ENCODE assay signal across 8 cellular contexts in genomic region chr2:217166241-217166640, GRCh38.
A peak's percentile ranks its signal among the peaks of the same experiment; 100 is the strongest.
DNase-seq lines count a peak whose midpoint lies in the region; ATAC-seq and TF ChIP-seq lines count a peak whose summit lies in the region.

No MANE protein-coding gene starts in this region.

- no peak overlapping the region for H3K27ac ChIP-seq in fibroblast of lung (ENCODE audit: insufficient read depth, low read length)

- H3K9me3 ChIP-seq in Caco-2 (no peaks in the 10 kb centered on the region), fibroblast of lung (ENCODE audit: control insufficient read depth, insufficient read depth, low read depth, low read length) (no peaks in the 10 kb centered on the region)

- POLR2A ChIA-PET in Caco-2 (lab: Charles Lee): no interaction called here

- no peak overlapping the region for H3K4me2 ChIP-seq in fibroblast of lung (ENCODE audit: extremely low read depth, insufficient read depth, low read length)

- H3K27me3 ChIP-seq in Caco-2 (replicated peaks; ENCODE audit: control insufficient read depth, insufficient read depth, low read length) (peaks cover 1% of the 10 kb centered on the region; the same call in 1 of the 2 replicates), fibroblast of lung (ENCODE audit: control insufficient read depth, insufficient read depth, low read length) (no peaks in the 10 kb centered on the region)

- H3K27ac Mint-ChIP-seq in Caco-2 (ENCODE audit: unreplicated experiment): no peak overlapping the region
- H3K27ac Mint-ChIP-seq in activated CD8-positive, alpha-beta memory T cell treated with anti-CD3 and anti-CD28 coated beads, Interleukin-2, amount 10 ng/mL, durations not matched to agents 7 days and 5 days: no peak overlapping the region

- CTCF ChIA-PET in Caco-2 (lab: Charles Lee): interaction anchor here (0.6 to 1.3 kb wide), 10 partner anchors 10 to 547 kb away, joined by 3 to 10 read pairs (median 4); no protein-coding TSS in a partner anchor
- CTCF ChIA-PET in activated CD8-positive, alpha-beta memory T cell treated with anti-CD3 and anti-CD28 coated beads, Interleukin-2, amount 10 ng/mL, durations not matched to agents 7 days and 5 days (lab: Charles Lee): interaction anchor here (0.8 to 1.0 kb wide), 2 partner anchors 470 to 546 kb away, joined by 3 read pairs; no protein-coding TSS in a partner anchor

- H3K4me3 ChIP-seq in Caco-2 (ENCODE audit: low read depth, low read length): no peak overlapping the region
- H3K4me3 ChIP-seq in fibroblast of lung (replicated peaks in 1 of 4; ENCODE audit: control extremely low read depth in 1 of 4, insufficient read depth in 1 of 4, low read depth in 3 of 4, low read length in 4 of 4): no peak overlapping the region

- H3K36me3 ChIP-seq in Caco-2 (ENCODE audit: control insufficient read depth, insufficient read depth, low read length): no peaks in the 10 kb centered on the region
- H3K36me3 ChIP-seq in fibroblast of lung (ENCODE audit: control insufficient read depth, insufficient read depth, low read length): no peaks in the 10 kb centered on the region

- no peak overlapping the region for H3K4me3 Mint-ChIP-seq in Caco-2 (ENCODE audit: unreplicated experiment)
- H3K4me3 Mint-ChIP-seq in activated CD8-positive, alpha-beta memory T cell treated with anti-CD3 and anti-CD28 coated beads, Interleukin-2, amount 10 ng/mL, durations not matched to agents 7 days and 5 days: no peak overlapping the region

- TF ChIP-seq CTCF in Caco-2 (IDR thresholded peaks at IDR 0.05; ENCODE audit: insufficient read depth in 1 of 2, low read depth in 1 of 2, low read length in 1 of 2, severe bottlenecking in 1 of 2, unreplicated experiment in 1 of 2) (peak; percentile 39 to 44), fibroblast of lung (conservative IDR thresholded peaks at IDR 0.05 in 1 of 2, IDR thresholded peaks at IDR 0.05 in 1 of 2; ENCODE audit: low read depth in 1 of 2, low read length in 2 of 2) (peak; percentile 50 to 64)

- no peaks in the 10 kb centered on the region for H3K9me3 Mint-ChIP-seq in Caco-2 (ENCODE audit: unreplicated experiment)
- H3K9me3 Mint-ChIP-seq in activated CD8-positive, alpha-beta memory T cell treated with anti-CD3 and anti-CD28 coated beads, Interleukin-2, amount 10 ng/mL, durations not matched to agents 7 days and 5 days (ENCODE audit: low read depth): no peaks in the 10 kb centered on the region

- H2AFZ ChIP-seq in fibroblast of lung (ENCODE audit: low read length): no peak overlapping the region

- DNase-seq in Caco-2 (peak in 1 of 2 experiments; percentile 35), HS-5 (ENCODE audit: low read depth) (peak; percentile 11), OCI-M1 (lab: John Stamatoyannopoulos, UW) (peak; percentile 89), fibroblast of lung (ENCODE audit: low read depth in 2 of 2) (peak; percentile 57 to 81), pons (ENCODE audit: low spot score) (peak; percentile 85)
- no peak for DNase-seq in activated CD8-positive, alpha-beta memory T cell treated with anti-CD3 and anti-CD28 coated beads, Interleukin-2, amount 10 ng/mL, durations not matched to agents 7 days and 5 days

- H3K9ac ChIP-seq in fibroblast of lung (ENCODE audit: insufficient read depth, low read length): no peak overlapping the region

- no peaks in the 10 kb centered on the region for H3K79me2 ChIP-seq in fibroblast of lung (ENCODE audit: control insufficient read depth, insufficient read depth, low read length)

- intact Hi-C loops in Caco-2 (cut with micrococcal nuclease; ENCODE audit: unreplicated experiment): loop anchor here (1.0 to 2.0 kb wide), 2 partner anchors 344 to 467 kb away; no protein-coding TSS in a partner anchor

- ATAC-seq in HG03520 (IDR thresholded peaks at IDR 0.05; ENCODE audit: unreplicated experiment) (no peak), GM19328 (IDR thresholded peaks at IDR 0.05; ENCODE audit: unreplicated experiment) (no peak)
- no peak for ATAC-seq in activated CD8-positive, alpha-beta memory T cell treated with anti-CD3 and anti-CD28 coated beads, Interleukin-2, amount 10 ng/mL, durations not matched to agents 7 days and 5 days

- H4K20me1 ChIP-seq in fibroblast of lung (ENCODE audit: control insufficient read depth, extremely low read depth, insufficient read depth, low read length): no peaks in the 10 kb centered on the region

- no peaks in the 10 kb centered on the region for H3K4me1 ChIP-seq in Caco-2
- peaks cover 5% of the 10 kb centered on the region for H3K4me1 ChIP-seq in fibroblast of lung (ENCODE audit: control insufficient read depth, extremely low read depth, insufficient read depth, low read length)

- H3K36me3 Mint-ChIP-seq in Caco-2 (ENCODE audit: insufficient read depth, unreplicated experiment): peaks cover 4% of the 10 kb centered on the region
- H3K36me3 Mint-ChIP-seq in activated CD8-positive, alpha-beta memory T cell treated with anti-CD3 and anti-CD28 coated beads, Interleukin-2, amount 10 ng/mL, durations not matched to agents 7 days and 5 days: no peaks in the 10 kb centered on the region

- peaks cover 8% of the 10 kb centered on the region for H3K27me3 Mint-ChIP-seq in Caco-2 (ENCODE audit: insufficient read depth, unreplicated experiment)
- H3K27me3 Mint-ChIP-seq in activated CD8-positive, alpha-beta memory T cell treated with anti-CD3 and anti-CD28 coated beads, Interleukin-2, amount 10 ng/mL, durations not matched to agents 7 days and 5 days: peaks cover 5% of the 10 kb centered on the region

- no peaks in the 10 kb centered on the region for H3K4me1 Mint-ChIP-seq in Caco-2 (ENCODE audit: low read depth, unreplicated experiment)
- peaks cover 10% of the 10 kb centered on the region for H3K4me1 Mint-ChIP-seq in activated CD8-positive, alpha-beta memory T cell treated with anti-CD3 and anti-CD28 coated beads, Interleukin-2, amount 10 ng/mL, durations not matched to agents 7 days and 5 days

- no TSS peak for BruUV-seq in Caco-2 (replicated peaks; lab: Mats Ljungman, UMichigan)
